In genomic region chr19:13604902-13605586, GRCh38 we compare ENCODE assay signal across 1 cellular context.
TF ChIP-seq lines count a peak whose summit lies in the region.

No MANE protein-coding gene starts in this region.

TF ChIP-seq in K562, 482 proteins besides CTCF, POLR2A, EP300 and RAD21 (continued from another document):
- TF ChIP-seq THRAP3 (IDR thresholded peaks at IDR 0.05; ENCODE audit: borderline replicate concordance) (0 out of 2 replicates have a peak, but pooled peaks have one; percentile 43), PHB (CRISPR knock-in tag; IDR thresholded peaks at IDR 0.05) (no peak), FOXK1 (CRISPR knock-in tag; IDR thresholded peaks at IDR 0.05; ENCODE audit: borderline replicate concordance) (no peak), SIN3B (IDR thresholded peaks at IDR 0.05; ENCODE audit: low read depth) (no peak), HINFP (tag; conservative IDR thresholded peaks at IDR 0.05; ENCODE audit: low read depth) (0 out of 2 replicates have a peak, but pooled peaks have one; percentile 39), ZNF512 (tag; IDR thresholded peaks at IDR 0.05) (peak; percentile 100)
- TF ChIP-seq, protein P1, sequence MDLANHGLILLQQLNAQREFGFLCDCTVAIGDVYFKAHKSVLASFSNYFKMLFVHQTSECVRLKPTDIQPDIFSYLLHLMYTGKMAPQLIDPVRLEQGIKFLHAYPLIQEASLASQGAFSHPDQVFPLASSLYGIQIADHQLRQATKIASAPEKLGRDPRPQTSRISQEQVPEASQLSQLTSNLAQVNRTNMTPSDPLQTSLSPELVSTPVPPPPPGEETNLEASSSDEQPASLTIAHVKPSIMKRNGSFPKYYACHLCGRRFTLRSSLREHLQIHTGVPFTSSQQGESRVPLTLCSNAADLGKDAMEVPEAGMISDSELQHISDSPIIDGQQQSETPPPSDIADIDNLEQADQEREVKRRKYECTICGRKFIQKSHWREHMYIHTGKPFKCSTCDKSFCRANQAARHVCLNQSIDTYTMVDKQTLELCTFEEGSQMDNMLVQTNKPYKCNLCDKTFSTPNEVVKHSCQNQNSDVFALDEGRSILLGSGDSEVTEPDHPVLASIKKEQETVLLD (IDR thresholded peaks at IDR 0.05), result peak; percentile 61; the same call in 1 of the 2 replicates
